19 cellular contexts compared by ENCODE assay signal in the genomic region with DNA sequence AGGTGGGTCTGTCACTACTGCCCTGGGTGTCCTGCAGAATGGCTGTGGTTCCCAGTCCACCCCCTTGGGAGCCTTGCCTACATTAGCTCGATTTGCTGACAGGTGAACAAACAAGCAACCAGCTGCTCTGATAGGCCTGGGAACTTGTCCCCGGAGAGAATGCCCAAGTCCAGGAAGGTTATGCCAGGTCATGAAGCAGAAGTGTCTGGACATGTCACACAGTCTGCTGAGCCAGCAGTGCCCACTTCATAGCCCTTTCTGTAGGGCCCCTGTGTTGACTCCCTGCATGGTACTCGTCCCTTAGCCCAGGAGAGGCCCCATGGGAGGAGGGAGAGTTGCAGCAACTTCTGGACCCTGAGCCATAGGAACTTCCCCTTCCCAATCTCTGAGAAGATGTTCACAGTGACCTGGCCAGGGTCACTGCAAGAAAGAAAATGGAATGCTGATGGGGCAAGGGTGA. TPM values are rescaled to one million over a fixed set of nuclear protein-coding genes. Genes with fewer than 3 reads are reported as not detected.
DNase-seq lines count a peak whose midpoint lies in the region; ATAC-seq, FAIRE-seq and TF ChIP-seq lines count a peak whose summit lies in the region.
"Had no signal": no experiment of that assay in that cellular context is flagged by ENCODE, and none has a peak within 500 bp of the region (broad histone marks: within the 10 kb centered on the region; RNA-seq: fewer than 3 reads in every experiment).

No MANE protein-coding gene starts in this region.

- no peaks in the 10 kb centered on the region for H3K27me3 Mint-ChIP-seq in activated naive CD4-positive, alpha-beta T cell treated with anti-CD3 and anti-CD28 coated beads, Interleukin-2, amount 10 ng/mL, durations not matched to agents 7 days and 5 days

- peaks cover 59% of the 10 kb centered on the region for H3K4me1 ChIP-seq in A549
- peaks cover 0 to 32% (median 9%) of the 10 kb centered on the region in 4 donors for H3K4me1 ChIP-seq in tibial nerve

- H3K36me3 Mint-ChIP-seq in activated naive CD4-positive, alpha-beta T cell treated with anti-CD3 and anti-CD28 coated beads, Interleukin-2, amount 10 ng/mL, durations not matched to agents 7 days and 5 days, result no peaks in the 10 kb centered on the region

- H3K27ac ChIP-seq in A549, result peak overlapping the region; percentile 57 to 66; a peak in 4 of 6 replicates
- no peak overlapping the region for H3K27ac ChIP-seq in tibial nerve
- H3K27ac ChIP-seq: cardiac muscle cell, epithelial cell of prostate, vagina had no signal

- DNase-seq in A549 (ENCODE audit: low read depth in 1 of 2, low spot score in 1 of 2), result no peak
- DNase-seq in HuH-7 (ENCODE audit: low spot score), result peak; percentile 25
- DNase-seq in NCI-H774 (lab: John Stamatoyannopoulos, UW), result peak; percentile 86
- DNase-seq in islet precursor cell, result peak; percentile 41
- no peak for DNase-seq in activated naive CD4-positive, alpha-beta T cell treated with anti-CD3 and anti-CD28 coated beads, Interleukin-2, amount 10 ng/mL, durations not matched to agents 7 days and 5 days
- no peak for DNase-seq in posterior cingulate gyrus
- no peak for DNase-seq in stimulated activated CD4-positive, alpha-beta T cell treated with anti-CD3 and anti-CD28 coated beads, Interleukin-4, amount 100 ng/mL, for 24 hours
- no peak for DNase-seq in tibial nerve (ENCODE audit: low spot score in 2 of 2)
- DNase-seq: activated CD8-positive, alpha-beta memory T cell treated with anti-CD3 and anti-CD28 coated beads for 24 hours; activated naive CD4-positive, alpha-beta T cell treated with anti-CD3 and anti-CD28 coated beads for 36 hours; mesendoderm; NCI-H187 treated with DMSO at 0.1 percent for 48 hours; RPMI8226; stimulated activated CD4-positive, alpha-beta T cell treated with anti-CD3 and anti-CD28 coated beads, Interleukin-1b, Interleukin-23, amount 100 ng/mL, for 48 hours had no signal

- CTCF ChIA-PET in A549 (lab: Yijun Ruan, JAX), result no interaction called here
- CTCF ChIA-PET in activated naive CD4-positive, alpha-beta T cell treated with anti-CD3 and anti-CD28 coated beads, Interleukin-2, amount 10 ng/mL, durations not matched to agents 7 days and 5 days (lab: Charles Lee), result no interaction called here

- TF ChIP-seq POLR2A in A549 (IDR thresholded peaks at IDR 0.05; ENCODE audit: low read length) (no peak), tibial nerve (IDR thresholded peaks at IDR 0.05) (no peak)

- POLR2A ChIA-PET in A549 (lab: Yijun Ruan, JAX), result no interaction called here

- no peaks in the 10 kb centered on the region for H3K9me3 Mint-ChIP-seq in activated naive CD4-positive, alpha-beta T cell treated with anti-CD3 and anti-CD28 coated beads, Interleukin-2, amount 10 ng/mL, durations not matched to agents 7 days and 5 days
- H3K9me3 Mint-ChIP-seq: activated naive CD4-positive, alpha-beta T cell treated with anti-CD3 and anti-CD28 coated beads for 36 hours had no signal

- no peak overlapping the region for H3K4me3 Mint-ChIP-seq in activated naive CD4-positive, alpha-beta T cell treated with anti-CD3 and anti-CD28 coated beads, Interleukin-2, amount 10 ng/mL, durations not matched to agents 7 days and 5 days
- H3K4me3 Mint-ChIP-seq: activated naive CD4-positive, alpha-beta T cell treated with anti-CD3 and anti-CD28 coated beads for 36 hours had no signal

- H3K36me3 ChIP-seq in tibial nerve, result no peaks in the 10 kb centered on the region
- H3K36me3 ChIP-seq: cardiac muscle cell, vagina had no signal

- H3K4me2 ChIP-seq in A549, result peak overlapping the region; percentile 65

- ATAC-seq in A549, result no peak
- ATAC-seq: HCT116 had no signal

- FAIRE-seq in A549 (lab: Jason Lieb, UNC), result no peak
- FAIRE-seq: G401.6 had no signal

- no peak for TF ChIP-seq CTCF in A549 (IDR thresholded peaks at IDR 0.05)
- TF ChIP-seq CTCF in tibial nerve (IDR thresholded peaks at IDR 0.05), result no peak

- TF ChIP-seq EP300 in A549 (IDR thresholded peaks at IDR 0.05) (no peak), tibial nerve (IDR thresholded peaks at IDR 0.05) (no peak)

- H3K4me3 ChIP-seq in A549 (no peak overlapping the region), tibial nerve (no peak overlapping the region)
- H3K4me3 ChIP-seq: cardiac muscle cell, vagina had no signal

- no peaks in the 10 kb centered on the region for H3K27me3 ChIP-seq in tibial nerve
- H3K27me3 ChIP-seq: vagina had no signal

- H3K4me1 Mint-ChIP-seq in activated naive CD4-positive, alpha-beta T cell treated with anti-CD3 and anti-CD28 coated beads, Interleukin-2, amount 10 ng/mL, durations not matched to agents 7 days and 5 days, result peaks cover 21% of the 10 kb centered on the region

- H3K9me3 ChIP-seq in A549, result no peaks in the 10 kb centered on the region
- H3K9me3 ChIP-seq in tibial nerve, result no peaks in the 10 kb centered on the region
- H3K9me3 ChIP-seq: vagina had no signal

- intact Hi-C loops in posterior cingulate gyrus (cut with DNase I), result no loop called here

- whole genome bisulfite sequencing in A549 (ENCODE audit: missing lambda C conversion rate), result 40% methylated on average over 3 of the region's 3 CpGs
- 70 to 74% methylated on average over 3 of the region's 3 CpGs for WGBS in tibial nerve, 2 donors

- no peak overlapping the region for H3K27ac Mint-ChIP-seq in activated naive CD4-positive, alpha-beta T cell treated with anti-CD3 and anti-CD28 coated beads, Interleukin-2, amount 10 ng/mL, durations not matched to agents 7 days and 5 days
- H3K27ac Mint-ChIP-seq: activated naive CD4-positive, alpha-beta T cell treated with anti-CD3 and anti-CD28 coated beads for 36 hours had no signal

- no peak for TF ChIP-seq RAD21 in A549 (conservative IDR thresholded peaks at IDR 0.05 in 1 of 2, IDR thresholded peaks at IDR 0.05 in 1 of 2)

TF ChIP-seq in A549, 52 proteins besides CTCF, POLR2A, EP300 and RAD21:
- TF ChIP-seq, protein P1, sequence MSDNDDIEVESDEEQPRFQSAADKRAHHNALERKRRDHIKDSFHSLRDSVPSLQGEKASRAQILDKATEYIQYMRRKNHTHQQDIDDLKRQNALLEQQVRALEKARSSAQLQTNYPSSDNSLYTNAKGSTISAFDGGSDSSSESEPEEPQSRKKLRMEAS (IDR thresholded peaks at IDR 0.05), result no peak
- TF ChIP-seq, protein P2, sequence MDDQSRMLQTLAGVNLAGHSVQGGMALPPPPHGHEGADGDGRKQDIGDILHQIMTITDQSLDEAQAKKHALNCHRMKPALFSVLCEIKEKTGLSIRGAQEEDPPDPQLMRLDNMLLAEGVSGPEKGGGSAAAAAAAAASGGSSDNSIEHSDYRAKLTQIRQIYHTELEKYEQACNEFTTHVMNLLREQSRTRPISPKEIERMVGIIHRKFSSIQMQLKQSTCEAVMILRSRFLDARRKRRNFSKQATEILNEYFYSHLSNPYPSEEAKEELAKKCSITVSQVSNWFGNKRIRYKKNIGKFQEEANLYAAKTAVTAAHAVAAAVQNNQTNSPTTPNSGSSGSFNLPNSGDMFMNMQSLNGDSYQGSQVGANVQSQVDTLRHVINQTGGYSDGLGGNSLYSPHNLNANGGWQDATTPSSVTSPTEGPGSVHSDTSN (IDR thresholded peaks at IDR 0.05), result no peak
- TF ChIP-seq SMC3 (IDR thresholded peaks at IDR 0.05), result no peak
- no peak for TF ChIP-seq MAFK (IDR thresholded peaks at IDR 0.05; ENCODE audit: partially characterized antibody)
- no peak for TF ChIP-seq KDM5A (IDR thresholded peaks at IDR 0.05)
- TF ChIP-seq CHD2 (IDR thresholded peaks at IDR 0.05; ENCODE audit: low read length, partially characterized antibody), result no peak
- no peak for TF ChIP-seq CEBPB (IDR thresholded peaks at IDR 0.05)
- no peak for TF ChIP-seq ZSCAN20 (CRISPR knock-in tag; IDR thresholded peaks at IDR 0.05)
- TF ChIP-seq MAZ (IDR thresholded peaks at IDR 0.05; ENCODE audit: borderline replicate concordance, low read depth, low read length), result no peak
- no peak for TF ChIP-seq NPAS2 (CRISPR knock-in tag; IDR thresholded peaks at IDR 0.05; ENCODE audit: borderline replicate concordance)
- TF ChIP-seq ZFP36 (IDR thresholded peaks at IDR 0.05; ENCODE audit: borderline replicate concordance, partially characterized antibody), result no peak
- TF ChIP-seq, protein P3, sequence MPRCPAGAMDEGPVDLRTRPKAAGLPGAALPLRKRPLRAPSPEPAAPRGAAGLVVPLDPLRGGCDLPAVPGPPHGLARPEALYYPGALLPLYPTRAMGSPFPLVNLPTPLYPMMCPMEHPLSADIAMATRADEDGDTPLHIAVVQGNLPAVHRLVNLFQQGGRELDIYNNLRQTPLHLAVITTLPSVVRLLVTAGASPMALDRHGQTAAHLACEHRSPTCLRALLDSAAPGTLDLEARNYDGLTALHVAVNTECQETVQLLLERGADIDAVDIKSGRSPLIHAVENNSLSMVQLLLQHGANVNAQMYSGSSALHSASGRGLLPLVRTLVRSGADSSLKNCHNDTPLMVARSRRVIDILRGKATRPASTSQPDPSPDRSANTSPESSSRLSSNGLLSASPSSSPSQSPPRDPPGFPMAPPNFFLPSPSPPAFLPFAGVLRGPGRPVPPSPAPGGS (IDR thresholded peaks at IDR 0.05), result no peak
- TF ChIP-seq RCOR1 (IDR thresholded peaks at IDR 0.05; ENCODE audit: low read depth, low read length), result no peak
- no peak for TF ChIP-seq FOSL2 (IDR thresholded peaks at IDR 0.05)
- no peak for TF ChIP-seq FOSL2 (CRISPR knock-in tag; IDR thresholded peaks at IDR 0.05)

RNA-seq across cellular contexts. Expression of a gene that starts 31.0 kb away (rescaled TPM):
- 98.9 and 123 TPM in 2 replicates for polyA plus RNA-seq in A549 (2011; rRNA removed)
- 165 and 172 TPM in 2 replicates for polyA plus RNA-seq in A549 (2012; cell fraction: cytosol; rRNA removed)
- 112 and 121 TPM in 2 replicates for polyA plus RNA-seq in A549 (2012; cell fraction: nucleus; rRNA removed)
- polyA plus RNA-seq in A549 (2017; fragmentation: RNase III; extraction: RNeasy Plus Mini Kit Qiagen cat#74134 plus additional on column Dnase treatment), result 72.4 to 76.5 TPM (median 74.8 TPM) in 3 replicates
- 172 and 179 TPM in 2 replicates for polyA minus RNA-seq in A549 (2011; rRNA and poly(A)+ RNA removed)
- total RNA-seq in tibial nerve, result 10 to 100 TPM; 29.7 to 36.0 (median 33.8) TPM

Comparison
In these comparisons a context has a peak if more than half of its experiments do, and no peak if none do; other contexts are left out.
1. DNase-seq: peak in HuH-7 (single experiment), NCI-H774 (single experiment) and islet precursor cell (single experiment); none in A549 (0 of 2), activated naive CD4-positive, alpha-beta T cell treated with anti-CD3 and anti-CD28 coated beads, Interleukin-2, amount 10 ng/mL, durations not matched to agents 7 days and 5 days (single experiment), posterior cingulate gyrus (0 of 10), stimulated activated CD4-positive, alpha-beta T cell treated with anti-CD3 and anti-CD28 coated beads, Interleukin-4, amount 100 ng/mL, for 24 hours (single experiment) and tibial nerve (0 of 2).
2. H3K27ac ChIP-seq: peak in A549 (2 of 2); none in tibial nerve (0 of 4).